14 cellular contexts compared by ENCODE assay signal in genomic region chr2:219418155-219418569, GRCh38. TPM values are rescaled to one million over a fixed set of nuclear protein-coding genes. Genes with fewer than 3 reads are reported as not detected.
DNase-seq lines count a peak whose midpoint lies in the region; ATAC-seq and TF ChIP-seq lines count a peak whose summit lies in the region.
"Had no signal": no experiment of that assay in that cellular context is flagged by ENCODE, and none has a peak within 500 bp of the region (broad histone marks: within the 10 kb centered on the region; RNA-seq: fewer than 3 reads in every experiment).

DES (plus strand) TSS chr2:219418377; CDS start chr2:219418463, 86 bp downstream.

- H3K4me1 Mint-ChIP-seq in activated naive CD4-positive, alpha-beta T cell treated with anti-CD3 and anti-CD28 coated beads for 36 hours (ENCODE audit: low read depth): no peaks in the 10 kb centered on the region
- H3K4me1 Mint-ChIP-seq: stimulated activated naive B cell treated with anti-CD40 and anti-IgM and Interleukin-4, amounts not matched to agents 10 μg/mL and 1 μg/mL and 100 μg/mL, for 72 hours had no signal

- no peak within 1 kb of the TSS for H2BK5ac ChIP-seq in mesenchymal stem cell (ENCODE audit: low read depth, low read length, poor library complexity, severe bottlenecking)

- no peak within 1 kb of the TSS for H3K4me3 Mint-ChIP-seq in activated naive CD4-positive, alpha-beta T cell treated with anti-CD3 and anti-CD28 coated beads for 36 hours
- H3K4me3 Mint-ChIP-seq: CD8-positive, alpha-beta T cell; stimulated activated naive B cell treated with anti-CD40 and anti-IgM and Interleukin-4, amounts not matched to agents 10 μg/mL and 1 μg/mL and 100 μg/mL, for 72 hours had no signal

- no peaks in the 10 kb centered on the region for H3K9me3 ChIP-seq in HUES6 (ENCODE audit: control insufficient read depth, insufficient read depth, low read depth, low read length)
- peaks cover 6% of the 10 kb centered on the region for H3K9me3 ChIP-seq in mesenchymal stem cell (ENCODE audit: control insufficient read depth, low read length)
- peaks cover 0 to 5% (median 0%) of the 10 kb centered on the region in 8 donors for H3K9me3 ChIP-seq in spleen

- CTCF ChIA-PET in activated naive CD4-positive, alpha-beta T cell treated with anti-CD3 and anti-CD28 coated beads for 36 hours (lab: Charles Lee): interaction anchor here (0.6 to 2.1 kb wide), 3 partner anchors 14 to 265 kb away, joined by 3 to 8 read pairs (median 3); no protein-coding TSS in a partner anchor

- no peaks in the 10 kb centered on the region for H3K79me1 ChIP-seq in mesenchymal stem cell (replicated peaks; ENCODE audit: low read length, poor library complexity, severe bottlenecking)

- peak within 1 kb of the TSS in 1 of 2 experiments; percentile 49 for H2BK12ac ChIP-seq in mesenchymal stem cell (ENCODE audit: low read length in 2 of 2)

- no peak for TF ChIP-seq POLR2A in spleen (IDR thresholded peaks at IDR 0.05)

- H4K8ac ChIP-seq in mesenchymal stem cell (ENCODE audit: low read length): peak within 1 kb of the TSS; percentile 65

- H2BK120ac ChIP-seq in mesenchymal stem cell (ENCODE audit: low read depth, low read length): peak within 1 kb of the TSS; percentile 9

- intact Hi-C loops in spleen (cut with DNase I; ENCODE audit: low total_unique reads): no loop called here
- intact Hi-C loops in activated naive CD4-positive, alpha-beta T cell treated with anti-CD3 and anti-CD28 coated beads for 36 hours (cut with micrococcal nuclease): no loop called here

- H3K27me3 Mint-ChIP-seq in activated naive CD4-positive, alpha-beta T cell treated with anti-CD3 and anti-CD28 coated beads for 36 hours (ENCODE audit: low read depth): peaks cover 38% of the 10 kb centered on the region

- H2AK5ac ChIP-seq in mesenchymal stem cell (ENCODE audit: low read length, severe bottlenecking): peak within 1 kb of the TSS; percentile 47

- H3K36me3 Mint-ChIP-seq in activated naive CD4-positive, alpha-beta T cell treated with anti-CD3 and anti-CD28 coated beads for 36 hours (ENCODE audit: low read depth): no peaks in the 10 kb centered on the region
- H3K36me3 Mint-ChIP-seq: CD8-positive, alpha-beta T cell; stimulated activated naive B cell treated with anti-CD40 and anti-IgM and Interleukin-4, amounts not matched to agents 10 μg/mL and 1 μg/mL and 100 μg/mL, for 72 hours had no signal

- DNase-seq in mesenchymal stem cell: no peak
- no peak for DNase-seq in spleen
- no peak for DNase-seq in NOMO-1 treated with dmso at 0.1 percent for 144 hours (lab: John Stamatoyannopoulos, UW; ENCODE audit: unreplicated experiment)
- no peak for DNase-seq in activated CD4-positive, alpha-beta T cell treated with anti-CD3 and anti-CD28 coated beads, Interleukin-2, amount 50 U/mL, for 4 hours
- DNase-seq in NCI-H1694 (lab: John Stamatoyannopoulos, UW): no peak
- DNase-seq in activated naive CD4-positive, alpha-beta T cell treated with anti-CD3 and anti-CD28 coated beads for 36 hours: no peak
- DNase-seq: CD8-positive, alpha-beta T cell; NCI-H2227 treated with DMSO at 0.1 percent for 48 hours; stimulated activated CD4-positive, alpha-beta T cell treated with anti-CD3 and anti-CD28 coated beads, Interleukin-12 subunit alpha, Interleukin-12 subunit beta, amount 100 ng/mL, for 4 hours; stimulated activated naive B cell treated with anti-CD40 and anti-IgM and Interleukin-4, amounts not matched to agents 10 μg/mL and 1 μg/mL and 100 μg/mL, for 72 hours had no signal

- H4K91ac ChIP-seq in mesenchymal stem cell (ENCODE audit: low read length): no peak within 1 kb of the TSS

- peaks cover 15% of the 10 kb centered on the region; the same call in 1 of the 2 replicates for H3K27me3 ChIP-seq in HUES6 (ENCODE audit: control insufficient read depth, insufficient read depth, low read length)
- peaks cover 9 to 10% of the 10 kb centered on the region in 2 experiments for H3K27me3 ChIP-seq in mesenchymal stem cell (ENCODE audit: control insufficient read depth in 1 of 2, insufficient read depth in 1 of 2, low read length in 2 of 2)
- H3K27me3 ChIP-seq in spleen (replicated peaks in 1 of 7): peaks cover 9 to 70% (median 27%) of the 10 kb centered on the region in 7 donors

- WGBS in mesenchymal stem cell: 25% methylated on average over 28 of the region's 39 CpGs
- 13 to 43% (median 18%) methylated on average over 17 to 39 of the region's 39 CpGs; no CpG with 5 or more reads in 1 of the 5 donors for WGBS in spleen, 5 donors

- H3K4ac ChIP-seq in mesenchymal stem cell (ENCODE audit: low read depth in 1 of 2, low read length in 2 of 2): no peak within 1 kb of the TSS

- H3K18ac ChIP-seq in mesenchymal stem cell (ENCODE audit: low read depth in 1 of 2, low read length in 2 of 2): peak within 1 kb of the TSS in 1 of 2 experiments; percentile 84

- H3K36me3 ChIP-seq in HUES6 (ENCODE audit: control insufficient read depth, insufficient read depth, low read length) (no peaks in the 10 kb centered on the region), mesenchymal stem cell (ENCODE audit: control insufficient read depth in 1 of 2, insufficient read depth in 2 of 2, low read depth in 1 of 2, low read length in 2 of 2) (no peaks in the 10 kb centered on the region), spleen (no peaks in the 10 kb centered on the region)

- H3K4me2 ChIP-seq in mesenchymal stem cell (ENCODE audit: low read length, poor library complexity, severe bottlenecking): peak within 1 kb of the TSS; percentile 54

- H2AFZ ChIP-seq in mesenchymal stem cell (ENCODE audit: low read depth, low read length): peak within 1 kb of the TSS; percentile 44

- H3K27ac ChIP-seq in HUES6 (ENCODE audit: low read depth, low read length): no peak within 1 kb of the TSS
- H3K27ac ChIP-seq in mesenchymal stem cell (ENCODE audit: low read length, poor library complexity, severe bottlenecking): no peak within 1 kb of the TSS
- H3K27ac ChIP-seq in spleen: no peak within 1 kb of the TSS

- no peak within 1 kb of the TSS for H3K9ac ChIP-seq in HUES6 (ENCODE audit: low read length)
- no peak within 1 kb of the TSS for H3K9ac ChIP-seq in mesenchymal stem cell (ENCODE audit: low read length)

- TF ChIP-seq CTCF in spleen (IDR thresholded peaks at IDR 0.05 in 8 of 11, conservative IDR thresholded peaks at IDR 0.05 in 3 of 11): no peak

- peak; percentile 54 for ATAC-seq in esophagus mucosa
- ATAC-seq: CD8-positive, alpha-beta T cell; SK-N-SH treated with all-trans-retinoic acid at 6 μM for 48 hours; stimulated activated naive B cell treated with anti-CD40 and anti-IgM and Interleukin-4, amounts not matched to agents 10 μg/mL and 1 μg/mL and 100 μg/mL, for 72 hours had no signal

- H3K9me3 Mint-ChIP-seq in activated naive CD4-positive, alpha-beta T cell treated with anti-CD3 and anti-CD28 coated beads for 36 hours: no peaks in the 10 kb centered on the region
- H3K9me3 Mint-ChIP-seq: CD8-positive, alpha-beta T cell had no signal

- peak within 1 kb of the TSS in 1 of 2 experiments; percentile 46 for H3K23ac ChIP-seq in mesenchymal stem cell (ENCODE audit: low read length in 2 of 2)

- H3K4me3 ChIP-seq in HUES6 (ENCODE audit: low read depth, low read length) (peak within 1 kb of the TSS; percentile 36; the same call in 1 of the 2 replicates), mesenchymal stem cell (ENCODE audit: insufficient read depth in 1 of 2, low read depth in 1 of 2, low read length in 2 of 2) (peak within 1 kb of the TSS; percentile 29 to 35), spleen (peak within 1 kb of the TSS in 2 of 8 donors; percentile 1 to 41)

- peak within 1 kb of the TSS; percentile 63 for H2BK15ac ChIP-seq in mesenchymal stem cell (ENCODE audit: low read depth, poor library complexity, severe bottlenecking)

- peaks cover 33% of the 10 kb centered on the region for H3K4me1 ChIP-seq in HUES6 (ENCODE audit: control insufficient read depth, insufficient read depth, low read length)
- peaks cover 21% of the 10 kb centered on the region for H3K4me1 ChIP-seq in mesenchymal stem cell (ENCODE audit: control insufficient read depth, insufficient read depth, low read depth, low read length)
- peaks cover 0 to 14% (median 6%) of the 10 kb centered on the region in 6 donors for H3K4me1 ChIP-seq in spleen

- peak within 1 kb of the TSS in 1 of 2 experiments; percentile 76 for H3K14ac ChIP-seq in mesenchymal stem cell (ENCODE audit: low read length in 2 of 2)

- no peak within 1 kb of the TSS for H3K27ac Mint-ChIP-seq in activated naive CD4-positive, alpha-beta T cell treated with anti-CD3 and anti-CD28 coated beads for 36 hours
- H3K27ac Mint-ChIP-seq: CD8-positive, alpha-beta T cell; stimulated activated naive B cell treated with anti-CD40 and anti-IgM and Interleukin-4, amounts not matched to agents 10 μg/mL and 1 μg/mL and 100 μg/mL, for 72 hours had no signal

RNA-seq across cellular contexts. Expression of gene DES, which starts in this region (rescaled TPM):
- total RNA-seq in esophagus mucosa (29.3 TPM), spleen (10 to 100 TPM in 3 of 7 donors, 1 to 10 TPM in 4; 4.3 to 18.1 (median 8.3) TPM)
- 1.2 TPM for polyA plus RNA-seq in mesenchymal stem cell (2013, experiment 1 of 2)
- polyA plus RNA-seq in mesenchymal stem cell (2013, experiment 2 of 2): 1.8 TPM
- polyA plus RNA-seq in spleen: 10 to 100 TPM; 10.8 to 24.7 (median 14.1) TPM
- total RNA-seq in activated naive CD4-positive, alpha-beta T cell treated with anti-CD3 and anti-CD28 coated beads for 36 hours: not detected
- total RNA-seq: bronchial epithelial cell; CD8-positive, alpha-beta T cell had no signal

Comparison
In these comparisons a context has a peak if more than half of its experiments do, and no peak if none do; other contexts are left out.
1. RNA of gene DES (total RNA-seq): 29.3 TPM in esophagus mucosa (single experiment) and 4.3 to 18.1 TPM in spleen; not detected in activated naive CD4-positive, alpha-beta T cell treated with anti-CD3 and anti-CD28 coated beads for 36 hours; every median in the first group is over 4 times any median in the second.